ENCODE assay signal across 26 cellular contexts in genomic region chr6:137623293-137623692, GRCh38.
"Had no signal": no experiment of that assay in that cellular context is flagged by ENCODE, and none has a peak within 500 bp of the region (broad histone marks: within the 10 kb centered on the region; RNA-seq: fewer than 3 reads in every experiment).

No MANE protein-coding gene starts in this region.

- H3K36me3 ChIP-seq: brain microvascular endothelial cell, pancreas, sigmoid colon, upper lobe of right lung had no signal

- H3K4me1 ChIP-seq: pancreas, psoas muscle, sigmoid colon, upper lobe of right lung had no signal

- H3K9me3 Mint-ChIP-seq: stimulated activated effector memory CD8-positive, alpha-beta T cell treated with anti-CD3 and anti-CD28 coated beads, Interleukin-12 subunit alpha, Interleukin-12 subunit beta, amount 100 ng/mL, for 72 hours; stimulated activated naive CD8-positive, alpha-beta T cell treated with anti-CD3 and anti-CD28 coated beads, Interleukin-15, amount 100 ng/mL, for 72 hours had no signal

- H3K4me3 Mint-ChIP-seq: activated naive CD8-positive, alpha-beta T cell; naive B cell; stimulated activated effector memory CD8-positive, alpha-beta T cell treated with anti-CD3 and anti-CD28 coated beads, Interleukin-12 subunit alpha, Interleukin-12 subunit beta, amount 100 ng/mL, for 72 hours; stimulated activated naive CD8-positive, alpha-beta T cell treated with anti-CD3 and anti-CD28 coated beads, Interleukin-15, amount 100 ng/mL, for 72 hours had no signal

- ATAC-seq: activated CD4-positive, CD25-positive, alpha-beta regulatory T cell treated with anti-CD3 and anti-CD28 coated beads, Interleukin-2, amount 50 U/mL, for 24 hours; left cardiac atrium; left ventricle myocardium superior; pancreas; psoas muscle; stimulated activated effector memory CD8-positive, alpha-beta T cell treated with anti-CD3 and anti-CD28 coated beads, Interleukin-12 subunit alpha, Interleukin-12 subunit beta, amount 100 ng/mL, for 72 hours; stimulated activated naive CD8-positive, alpha-beta T cell treated with anti-CD3 and anti-CD28 coated beads, Interleukin-15, amount 100 ng/mL, for 72 hours; upper lobe of right lung had no signal

- H3K27ac ChIP-seq: brain microvascular endothelial cell, coronary artery, dorsolateral prefrontal cortex, pancreas, psoas muscle, sigmoid colon, upper lobe of right lung had no signal

- H3K4me3 ChIP-seq: coronary artery, dorsolateral prefrontal cortex, pancreas, psoas muscle, sigmoid colon, upper lobe of right lung had no signal

- H3K27me3 ChIP-seq: brain microvascular endothelial cell, pancreas, upper lobe of right lung had no signal

- H3K27ac Mint-ChIP-seq: activated naive CD8-positive, alpha-beta T cell; stimulated activated effector memory CD8-positive, alpha-beta T cell treated with anti-CD3 and anti-CD28 coated beads, Interleukin-12 subunit alpha, Interleukin-12 subunit beta, amount 100 ng/mL, for 72 hours; stimulated activated naive CD8-positive, alpha-beta T cell treated with anti-CD3 and anti-CD28 coated beads, Interleukin-15, amount 100 ng/mL, for 72 hours had no signal

- H3K36me3 Mint-ChIP-seq: activated naive CD8-positive, alpha-beta T cell; naive B cell; stimulated activated effector memory CD8-positive, alpha-beta T cell treated with anti-CD3 and anti-CD28 coated beads, Interleukin-12 subunit alpha, Interleukin-12 subunit beta, amount 100 ng/mL, for 72 hours had no signal

- H3K9me3 ChIP-seq: pancreas, psoas muscle, sigmoid colon, upper lobe of right lung had no signal

- DNase-seq: activated CD4-positive, alpha-beta T cell treated with anti-CD3 and anti-CD28 coated beads for 48 hours; activated CD4-positive, alpha-beta T cell treated with anti-CD3 and anti-CD28 coated beads, Interleukin-2, amount 50 U/mL, for 48 hours; activated CD8-positive, alpha-beta memory T cell treated with anti-CD3 and anti-CD28 coated beads for 24 hours; activated effector memory CD4-positive, alpha-beta T cell treated with Interleukin-2 at 50 U/mL for 16 hours; activated naive CD4-positive, alpha-beta T cell treated with Interleukin-2 at 50 U/mL for 16 hours; brain microvascular endothelial cell; dorsolateral prefrontal cortex; effector memory CD4-positive, alpha-beta T cell; head of caudate nucleus; hippocampal formation; left cardiac atrium; left ventricle myocardium superior; naive B cell; nucleus accumbens; pancreas; psoas muscle; sigmoid colon; small intestine; stimulated activated CD4-positive, alpha-beta T cell treated with anti-CD3 and anti-CD28 coated beads, Interleukin-4, amount 100 ng/mL, for 24 hours; stimulated activated naive CD8-positive, alpha-beta T cell treated with anti-CD3 and anti-CD28 coated beads, Interleukin-15, amount 100 ng/mL, for 72 hours; substantia nigra; upper lobe of right lung had no signal

- H3K4me1 Mint-ChIP-seq: stimulated activated effector memory CD8-positive, alpha-beta T cell treated with anti-CD3 and anti-CD28 coated beads, Interleukin-12 subunit alpha, Interleukin-12 subunit beta, amount 100 ng/mL, for 72 hours; stimulated activated naive CD8-positive, alpha-beta T cell treated with anti-CD3 and anti-CD28 coated beads, Interleukin-15, amount 100 ng/mL, for 72 hours had no signal
